In genomic region chr2:157315901-157316300, GRCh38 we compare ENCODE assay signal across 1 cellular context.
TF ChIP-seq lines count a peak whose summit lies in the region.

No MANE protein-coding gene starts in this region.

TF ChIP-seq in WTC11, 78 proteins besides CTCF, POLR2A, EP300 and RAD21 (continued from another document):
- TF ChIP-seq E2F4 (CRISPR knock-in tag; IDR thresholded peaks at IDR 0.05; ENCODE audit: borderline replicate concordance, low read depth), result no peak
- no peak for TF ChIP-seq TEAD4 (CRISPR knock-in tag; IDR thresholded peaks at IDR 0.05)
